In genomic region chr1:23394176-23394575, GRCh38 we compare ENCODE assay signal across 9 cellular contexts. TPM values are rescaled to one million over a fixed set of nuclear protein-coding genes. Genes with fewer than 3 reads are reported as not detected.
A peak's percentile ranks its signal among the peaks of the same experiment; 100 is the strongest.
DNase-seq lines count a peak whose midpoint lies in the region; ATAC-seq and TF ChIP-seq lines count a peak whose summit lies in the region.
"Had no signal": no experiment of that assay in that cellular context is flagged by ENCODE, and none has a peak within 500 bp of the region (broad histone marks: within the 10 kb centered on the region; RNA-seq: fewer than 3 reads in every experiment).

No MANE protein-coding gene starts in this region.

- H3K4me3 ChIP-seq in MG63 (no peak overlapping the region), choroid plexus epithelial cell (ENCODE audit: low read depth, low read length) (no peak overlapping the region), lung (no peak overlapping the region), transverse colon (no peak overlapping the region)

- in situ Hi-C loops in transverse colon (cut with MboI; ENCODE audit: low pct_ligation_motif_present in 1 of 4, low pct_unique_long_range_greater_than_20kb in 1 of 4, low sequenced_read_pairs in 3 of 4), result no loop called here

- TF ChIP-seq EP300 in transverse colon (IDR thresholded peaks at IDR 0.05; ENCODE audit: low read depth), result no peak

- whole genome bisulfite sequencing in lung, 2 donors, result 78 to 86% methylated on average over 4 of the region's 4 CpGs
- WGBS in transverse colon (ENCODE audit: low coverage in 1 of 2), 2 donors, result 59% methylated on average over 4 of the region's 4 CpGs; no CpG with 5 or more reads in 1 of the 2 donors

- intact Hi-C loops in transverse colon (cut with DNase I; ENCODE audit: low total_unique reads), result no loop called here

- TF ChIP-seq CTCF in choroid plexus epithelial cell (conservative IDR thresholded peaks at IDR 0.05; ENCODE audit: low read depth, low read length) (peak; percentile 8), lung (IDR thresholded peaks at IDR 0.05; ENCODE audit: control extremely low read depth, extremely low read depth) (no peak), transverse colon (IDR thresholded peaks at IDR 0.05) (no peak)

- H3K27me3 ChIP-seq in MG63 (no peaks in the 10 kb centered on the region), lung (ENCODE audit: control insufficient read depth, insufficient read depth) (no peaks in the 10 kb centered on the region), transverse colon (no peaks in the 10 kb centered on the region)

- H3K4me1 ChIP-seq in lung (ENCODE audit: control insufficient read depth in 2 of 2, insufficient read depth in 2 of 2, low read length in 2 of 2) (peaks cover 0 to 9% of the 10 kb centered on the region in 2 donors), transverse colon (peaks cover 0 to 26% (median 18%) of the 10 kb centered on the region in 4 donors)

- H3K27ac ChIP-seq in lung (ENCODE audit: low read depth in 1 of 2, low read length in 1 of 2) (peak overlapping the region; percentile 15 to 89), transverse colon (peak overlapping the region; percentile 73 to 86 (median 79))

- H3K9me3 ChIP-seq in MG63 (no peaks in the 10 kb centered on the region), lung (ENCODE audit: control insufficient read depth in 2 of 2, insufficient read depth in 1 of 2, low read length in 1 of 2) (peaks cover 0 to 1% of the 10 kb centered on the region in 2 donors), transverse colon (no peaks in the 10 kb centered on the region)

- peak; percentile 42 for DNase-seq in MG63
- peak; percentile 95 for DNase-seq in choroid plexus epithelial cell (ENCODE audit: low read depth)
- no peak for DNase-seq in lung (ENCODE audit: low spot score)
- no peak for DNase-seq in transverse colon
- DNase-seq: activated naive CD4-positive, alpha-beta T cell had no signal

- ATAC-seq in lung (ENCODE audit: insufficient read depth, low FRiP score), result no peak
- ATAC-seq in activated CD4-positive, CD25-positive, alpha-beta regulatory T cell treated with anti-CD3 and anti-CD28 coated beads, Interleukin-2, amount 50 U/mL, for 24 hours, result no peak
- no peak for ATAC-seq in GM21576 (IDR thresholded peaks at IDR 0.05; ENCODE audit: unreplicated experiment)
- no peak for ATAC-seq in GM21529 (IDR thresholded peaks at IDR 0.05; ENCODE audit: unreplicated experiment)
- ATAC-seq in HG03439 (IDR thresholded peaks at IDR 0.05; ENCODE audit: unreplicated experiment), result no peak

- TF ChIP-seq POLR2A in transverse colon (IDR thresholded peaks at IDR 0.05), result no peak

- no peaks in the 10 kb centered on the region for H3K36me3 ChIP-seq in MG63
- H3K36me3 ChIP-seq in lung (ENCODE audit: control insufficient read depth in 2 of 2, insufficient read depth in 2 of 2, low read length in 2 of 2), result peaks cover 0 to 3% of the 10 kb centered on the region in 2 donors
- peaks cover 0 to 8% (median 0%) of the 10 kb centered on the region in 4 donors for H3K36me3 ChIP-seq in transverse colon

RNA-seq across cellular contexts. Expression of gene ZNF436, which starts 24.5 kb away (rescaled TPM):
- 9.0 TPM in 2 replicates for total RNA-seq in MG63 (2014; rRNA removed; shearing (Covaris generic); ENCODE audit: low replicate concordance)
- 10 to 100 TPM in 1 of 2 donors, 1 to 10 TPM in 1; 8.9 to 30.9 TPM for total RNA-seq in lung
- 1 to 10 TPM; 2.1 to 4.2 TPM for polyA plus RNA-seq in lung
- total RNA-seq in transverse colon, result 100 to 1,000 TPM in 1 of 4 donors, 10 to 100 TPM in 3; 12.5 to 125 (median 12.9) TPM

RNA-seq across cellular contexts. Expression of gene TCEA3, which starts 30.4 kb away (rescaled TPM):
- not detected in 2 replicates for total RNA-seq in MG63 (2014; rRNA removed; shearing (Covaris generic); ENCODE audit: low replicate concordance)
- total RNA-seq in lung (10 to 100 TPM; 26.5 to 33.3 TPM), transverse colon (100 to 1,000 TPM; 137 to 761 (median 198) TPM)
- 10 to 100 TPM; 10.3 to 37.5 TPM for polyA plus RNA-seq in lung

RNA-seq across cellular contexts. Expression of gene HNRNPR, which starts 50.1 kb away (rescaled TPM):
- 149 and 159 TPM in 2 replicates for total RNA-seq in MG63 (2014; rRNA removed; shearing (Covaris generic); ENCODE audit: low replicate concordance)
- total RNA-seq in lung (100 to 1,000 TPM; 112 to 147 TPM), transverse colon (100 to 1,000 TPM in 1 of 4 donors, 10 to 100 TPM in 3; 13.5 to 120 (median 60.8) TPM)
- polyA plus RNA-seq in lung, result 10 to 100 TPM; 54.2 to 77.8 TPM

Comparison
In these comparisons a context has a peak if more than half of its experiments do, and no peak if none do; other contexts are left out.
1. DNase-seq: peak in MG63 (single experiment) and choroid plexus epithelial cell (single experiment); none in lung (single experiment) and transverse colon (single experiment).
2. RNA of gene TCEA3, which starts 30.4 kb away (total RNA-seq): 137 to 761 TPM in transverse colon and 26.5 to 33.3 TPM in lung; not detected in MG63; every median in the first group is over 10 times any median in the second.